15 cellular contexts compared by ENCODE assay signal in genomic region chrX:19647731-19648588, GRCh38.
DNase-seq lines count a peak whose midpoint lies in the region; ATAC-seq, FAIRE-seq and TF ChIP-seq lines count a peak whose summit lies in the region.
"Had no signal": no experiment of that assay in that cellular context is flagged by ENCODE, and none has a peak within 500 bp of the region (broad histone marks: within the 10 kb centered on the region; RNA-seq: fewer than 3 reads in every experiment).

No MANE protein-coding gene starts in this region.

- dilution Hi-C loops in endothelial cell of umbilical vein (cut with MboI; ENCODE audit: extremely low pct_ligation_motif_present, low sequenced_read_pairs): no loop called here

- POLR2A ChIA-PET in MCF 10A (lab: Yijun Ruan, JAX) (no interaction called here), endothelial cell of umbilical vein (lab: Charles Lee) (no interaction called here)

- H3K9me3 ChIP-seq in breast epithelium (no peaks in the 10 kb centered on the region), T-helper 17 cell (ENCODE audit: control insufficient read depth, low read length, poor library complexity, severe bottlenecking) (no peaks in the 10 kb centered on the region), endothelial cell of umbilical vein (replicated peaks; ENCODE audit: control insufficient read depth, insufficient read depth, low read length) (no peaks in the 10 kb centered on the region)
- H3K9me3 ChIP-seq: heart right ventricle had no signal

- H3K27me3 Mint-ChIP-seq in MCF 10A (ENCODE audit: insufficient read depth, unreplicated experiment) (peaks cover 44% of the 10 kb centered on the region), T-helper 17 cell (no peaks in the 10 kb centered on the region)
- H3K27me3 Mint-ChIP-seq: activated B cell treated with CpG ODN at 0.5 μM for 24 hours had no signal

- ATAC-seq in T-helper 17 cell (no peak), HG02840 (IDR thresholded peaks at IDR 0.05; ENCODE audit: low FRiP score, unreplicated experiment) (no peak), GM21526 (IDR thresholded peaks at IDR 0.05; ENCODE audit: low FRiP score, unreplicated experiment) (no peak)
- ATAC-seq: heart right ventricle, left ventricle myocardium superior had no signal

- H4K20me1 ChIP-seq in endothelial cell of umbilical vein (replicated peaks; ENCODE audit: control insufficient read depth, extremely low read depth, insufficient read depth, low read length): no peaks in the 10 kb centered on the region

- H3K9me1 ChIP-seq in endothelial cell of umbilical vein (replicated peaks; ENCODE audit: control insufficient read depth, extremely low read depth, insufficient read depth, low read length): no peaks in the 10 kb centered on the region

- peak; percentile 15 for FAIRE-seq in endothelial cell of umbilical vein (lab: Jason Lieb, UNC)

- no peaks in the 10 kb centered on the region for H3K79me2 ChIP-seq in endothelial cell of umbilical vein (ENCODE audit: control insufficient read depth, insufficient read depth, low read length)

- H3K36me3 ChIP-seq in breast epithelium (no peaks in the 10 kb centered on the region), endothelial cell of umbilical vein (ENCODE audit: control insufficient read depth in 2 of 2, extremely low read depth in 1 of 2, insufficient read depth in 2 of 2, low read length in 2 of 2) (no peaks in the 10 kb centered on the region)

- intact Hi-C loops in MCF 10A (cut with micrococcal nuclease) (no loop called here), breast epithelium (cut with DNase I; ENCODE audit: low total_unique reads) (no loop called here), endothelial cell of umbilical vein (cut with micrococcal nuclease) (no loop called here)

- DNase-seq in MCF 10A (ENCODE audit: unreplicated experiment) (peak; percentile 66), breast epithelium (ENCODE audit: low spot score in 2 of 2) (no peak), T-helper 17 cell (no peak), endothelial cell of umbilical vein (ENCODE audit: low read depth, low spot score) (no peak), substantia nigra (lab: John Stamatoyannopoulos, UW) (no peak), GM19240 (ENCODE audit: insufficient read length, low spot score) (no peak)
- DNase-seq: activated B cell treated with CpG ODN at 0.5 μM for 24 hours, heart right ventricle, left ventricle myocardium superior, NCI-H1105 treated with DMSO at 0.1 percent for 48 hours, NCI-H526, Right ventricle myocardium superior had no signal

- H3K27ac ChIP-seq in breast epithelium: peak overlapping the region in 1 of 2 donors; percentile 82
- H3K27ac ChIP-seq in endothelial cell of umbilical vein (ENCODE audit: insufficient read depth, low read depth, low read length): no peak overlapping the region
- peak overlapping the region; percentile 82 for H3K27ac ChIP-seq in substantia nigra (ENCODE audit: low read depth, low read length, poor library complexity, severe bottlenecking)
- H3K27ac ChIP-seq: C4-2B, heart right ventricle had no signal

- peaks cover 6% of the 10 kb centered on the region for H3K4me1 Mint-ChIP-seq in MCF 10A (ENCODE audit: insufficient read depth, unreplicated experiment)
- peaks cover 36% of the 10 kb centered on the region for H3K4me1 Mint-ChIP-seq in T-helper 17 cell

- H3K4me1 ChIP-seq in breast epithelium (no peaks in the 10 kb centered on the region), endothelial cell of umbilical vein (ENCODE audit: control insufficient read depth, extremely low read depth, insufficient read depth, low read length) (no peaks in the 10 kb centered on the region)

- H3K27me3 ChIP-seq in breast epithelium: peaks cover 0 to 40% of the 10 kb centered on the region in 2 donors
- H3K27me3 ChIP-seq in endothelial cell of umbilical vein (ENCODE audit: control insufficient read depth in 2 of 2, insufficient read depth in 2 of 2, low read length in 2 of 2): no peaks in the 10 kb centered on the region
- H3K27me3 ChIP-seq: heart right ventricle had no signal

- BruUV-seq in MCF 10A (replicated peaks; lab: Mats Ljungman, UMichigan) (no TSS peak), endothelial cell of umbilical vein (replicated peaks; lab: Mats Ljungman, UMichigan) (no TSS peak)

- H3K4me3 Mint-ChIP-seq in MCF 10A (ENCODE audit: unreplicated experiment): no peak overlapping the region
- no peak overlapping the region for H3K4me3 Mint-ChIP-seq in T-helper 17 cell
- H3K4me3 Mint-ChIP-seq: activated B cell treated with CpG ODN at 0.5 μM for 24 hours had no signal

- H3K4me3 ChIP-seq in breast epithelium (no peak overlapping the region), endothelial cell of umbilical vein (replicated peaks in 1 of 3; ENCODE audit: insufficient read depth in 1 of 3, low read depth in 1 of 3, low read length in 3 of 3) (no peak overlapping the region)
- H3K4me3 ChIP-seq: heart right ventricle had no signal

- TF ChIP-seq POLR2A in breast epithelium (IDR thresholded peaks at IDR 0.05) (no peak), endothelial cell of umbilical vein (IDR thresholded peaks at IDR 0.05; ENCODE audit: low read depth, low read length) (no peak)

- no peak overlapping the region for H3K4me2 ChIP-seq in endothelial cell of umbilical vein (ENCODE audit: insufficient read depth, low read length)

- H3K36me3 Mint-ChIP-seq in MCF 10A (ENCODE audit: insufficient read depth, unreplicated experiment): no peaks in the 10 kb centered on the region
- peaks cover 5% of the 10 kb centered on the region for H3K36me3 Mint-ChIP-seq in T-helper 17 cell (ENCODE audit: low read depth)

- H3K9ac ChIP-seq in endothelial cell of umbilical vein (replicated peaks; ENCODE audit: extremely low read depth, insufficient read depth, low read length): no peak overlapping the region

- TF ChIP-seq CTCF in MCF 10A (IDR thresholded peaks at IDR 0.05; ENCODE audit: unreplicated experiment) (no peak), breast epithelium (IDR thresholded peaks at IDR 0.05) (no peak), endothelial cell of umbilical vein (IDR thresholded peaks at IDR 0.05; ENCODE audit: extremely low read depth in 1 of 2, insufficient read depth in 1 of 2, low read depth in 1 of 2, low read length in 2 of 2) (no peak)

- H3K27ac Mint-ChIP-seq in MCF 10A (ENCODE audit: low read depth, unreplicated experiment): peak overlapping the region; percentile 6
- peak overlapping the region; percentile 85 for H3K27ac Mint-ChIP-seq in T-helper 17 cell
- H3K27ac Mint-ChIP-seq: activated B cell treated with CpG ODN at 0.5 μM for 24 hours had no signal

- no peak overlapping the region for H2AFZ ChIP-seq in endothelial cell of umbilical vein (ENCODE audit: low read depth, low read length)

- CTCF ChIA-PET in MCF 10A (lab: Yijun Ruan, JAX) (interaction anchor here (0.6 to 0.9 kb wide), 2 partner anchors 11 to 12 kb away, joined by 3 to 4 read pairs; no protein-coding TSS in a partner anchor), endothelial cell of umbilical vein (lab: Charles Lee) (no interaction called here)

- H3K9me3 Mint-ChIP-seq in MCF 10A (ENCODE audit: unreplicated experiment): no peaks in the 10 kb centered on the region
- H3K9me3 Mint-ChIP-seq: activated B cell treated with CpG ODN at 0.5 μM for 24 hours had no signal

TF ChIP-seq in endothelial cell of umbilical vein, 7 proteins besides CTCF, POLR2A, EP300 and RAD21:
- TF ChIP-seq MYC (IDR thresholded peaks at IDR 0.05; ENCODE audit: low read depth, low read length) (no peak), JUN (IDR thresholded peaks at IDR 0.05; ENCODE audit: borderline replicate concordance, insufficient read depth, insufficient read length, low read depth) (no peak), GATA2 (IDR thresholded peaks at IDR 0.05; ENCODE audit: insufficient read depth, insufficient read length, low read depth, low read length) (no peak), FOS (IDR thresholded peaks at IDR 0.05; ENCODE audit: borderline replicate concordance, insufficient read depth, low read length) (no peak), POLR2AphosphoS5 (IDR thresholded peaks at IDR 0.05; ENCODE audit: insufficient read depth, low read depth, low read length) (no peak), EZH2 (IDR thresholded peaks at IDR 0.05; ENCODE audit: borderline replicate concordance, low read depth, low read length, severe bottlenecking) (no peak)
- TF ChIP-seq, protein P1, sequence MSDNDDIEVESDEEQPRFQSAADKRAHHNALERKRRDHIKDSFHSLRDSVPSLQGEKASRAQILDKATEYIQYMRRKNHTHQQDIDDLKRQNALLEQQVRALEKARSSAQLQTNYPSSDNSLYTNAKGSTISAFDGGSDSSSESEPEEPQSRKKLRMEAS (IDR thresholded peaks at IDR 0.05; ENCODE audit: insufficient read depth, insufficient read length): no peak
